8 cellular contexts compared by ENCODE assay signal in genomic region chr6:3355358-3356055, GRCh38.
DNase-seq lines count a peak whose midpoint lies in the region; FAIRE-seq and TF ChIP-seq lines count a peak whose summit lies in the region.

No MANE protein-coding gene starts in this region.

- no peaks in the 10 kb centered on the region for H3K9me3 Mint-ChIP-seq in Calu3 (ENCODE audit: low read depth, unreplicated experiment)
- H3K9me3 Mint-ChIP-seq in MCF 10A (ENCODE audit: unreplicated experiment) = no peaks in the 10 kb centered on the region

- FAIRE-seq in RCC 7860 (lab: Jason Lieb, UNC) = no peak

- CTCF ChIA-PET in Calu3 (lab: Charles Lee) (no interaction called here), MCF 10A (lab: Yijun Ruan, JAX) (no interaction called here)

- H3K9ac ChIP-seq in NT2/D1 (ENCODE audit: insufficient read length, low read depth) (peak overlapping the region; percentile 13), Karpas-422 (ENCODE audit: low read length) (no peak overlapping the region)

- no peak for TF ChIP-seq POLR2A in lower leg skin (IDR thresholded peaks at IDR 0.05)

- H3K9me3 ChIP-seq in NT2/D1 (ENCODE audit: insufficient read depth, low read length) (no peaks in the 10 kb centered on the region), Karpas-422 (ENCODE audit: low read length) (no peaks in the 10 kb centered on the region)

- H3K79me2 ChIP-seq in Karpas-422 (ENCODE audit: low read length) = no peaks in the 10 kb centered on the region

- DNase-seq in Calu3 (no peak), NT2/D1 (ENCODE audit: low read depth, low spot score) (no peak), MCF 10A (ENCODE audit: unreplicated experiment) (no peak), lower leg skin (ENCODE audit: low spot score in 2 of 2) (peak; percentile 58 to 92), substantia nigra (lab: John Stamatoyannopoulos, UW) (peak in 14 of 49 donors; percentile 19 to 56 (median 34)), RCC 7860 (ENCODE audit: low spot score) (no peak), Karpas-422 (no peak), kidney glomerular epithelial cell (lab: John Stamatoyannopoulos, UW) (no peak)

- H3K4me1 ChIP-seq in NT2/D1 (ENCODE audit: insufficient read depth, insufficient read length) (peaks cover 12% of the 10 kb centered on the region), Karpas-422 (ENCODE audit: low read length) (peaks cover 45% of the 10 kb centered on the region)

- H3K27me3 Mint-ChIP-seq in Calu3 (ENCODE audit: unreplicated experiment) (peaks cover 8% of the 10 kb centered on the region), MCF 10A (ENCODE audit: insufficient read depth, unreplicated experiment) (no peaks in the 10 kb centered on the region)

- no peak overlapping the region for H3K4me2 ChIP-seq in Karpas-422 (ENCODE audit: low read depth, low read length, poor library complexity, severe bottlenecking)

- no peak overlapping the region for H2AFZ ChIP-seq in Karpas-422 (ENCODE audit: low read length)

- 9 to 11% methylated on average over 20 of the region's 20 CpGs for WGBS in lower leg skin, 2 donors

- H3K4me1 Mint-ChIP-seq in Calu3 (ENCODE audit: low read depth, unreplicated experiment) (peaks cover 8% of the 10 kb centered on the region), MCF 10A (ENCODE audit: insufficient read depth, unreplicated experiment) (peaks cover 11% of the 10 kb centered on the region)

- TF ChIP-seq CTCF in Calu3 (IDR thresholded peaks at IDR 0.05; ENCODE audit: unreplicated experiment) = no peak
- no peak for TF ChIP-seq CTCF in MCF 10A (IDR thresholded peaks at IDR 0.05; ENCODE audit: unreplicated experiment)
- no peak for TF ChIP-seq CTCF in lower leg skin (IDR thresholded peaks at IDR 0.05)

- no TSS peak for BruUV-seq in Calu3 (replicated peaks; lab: Mats Ljungman, UMichigan)
- BruUV-seq in MCF 10A (replicated peaks; lab: Mats Ljungman, UMichigan) = no TSS peak

- H3K36me3 ChIP-seq in NT2/D1 (ENCODE audit: insufficient read depth, insufficient read length, low read length) (no peaks in the 10 kb centered on the region), Karpas-422 (ENCODE audit: insufficient read depth, low read length) (no peaks in the 10 kb centered on the region)

- no peaks in the 10 kb centered on the region for H4K20me1 ChIP-seq in Karpas-422 (ENCODE audit: insufficient read depth, low read depth, low read length)

- peak overlapping the region; percentile 65 for H3K4me3 Mint-ChIP-seq in Calu3 (ENCODE audit: low read depth, unreplicated experiment)
- peak overlapping the region; percentile 6 for H3K4me3 Mint-ChIP-seq in MCF 10A (ENCODE audit: unreplicated experiment)

- H3K9me2 ChIP-seq in Karpas-422 (replicated peaks; ENCODE audit: insufficient read depth, low read length) = no peaks in the 10 kb centered on the region

- intact Hi-C loops in Calu3 (cut with micrococcal nuclease; ENCODE audit: unreplicated experiment) = no loop called here
- intact Hi-C loops in MCF 10A (cut with micrococcal nuclease) = no loop called here
- intact Hi-C loops in lower leg skin (cut with DNase I; ENCODE audit: low total_unique reads) = no loop called here

- H3K4me3 ChIP-seq in NT2/D1 (ENCODE audit: insufficient read length, low read depth) = no peak overlapping the region
- H3K4me3 ChIP-seq in lower leg skin (ENCODE audit: low read depth, poor library complexity, severe bottlenecking) = no peak overlapping the region
- H3K4me3 ChIP-seq in Karpas-422 (ENCODE audit: low read length) = no peak overlapping the region

- POLR2A ChIA-PET in MCF 10A (lab: Yijun Ruan, JAX) = no interaction called here

- no peaks in the 10 kb centered on the region for H3K27me3 ChIP-seq in NT2/D1 (ENCODE audit: insufficient read depth, insufficient read length)
- H3K27me3 ChIP-seq in Karpas-422 (ENCODE audit: low read length) = no peaks in the 10 kb centered on the region

- H3K36me3 Mint-ChIP-seq in Calu3 (ENCODE audit: insufficient read depth, unreplicated experiment) = peaks cover 7% of the 10 kb centered on the region
- peaks cover 4% of the 10 kb centered on the region for H3K36me3 Mint-ChIP-seq in MCF 10A (ENCODE audit: insufficient read depth, unreplicated experiment)

- H3K27ac Mint-ChIP-seq in Calu3 (ENCODE audit: unreplicated experiment) = peak overlapping the region; percentile 72
- no peak overlapping the region for H3K27ac Mint-ChIP-seq in MCF 10A (ENCODE audit: low read depth, unreplicated experiment)

- H3K27ac ChIP-seq in substantia nigra (ENCODE audit: low read depth, low read length, poor library complexity, severe bottlenecking) (peak overlapping the region; percentile 98), Karpas-422 (ENCODE audit: low read length) (no peak overlapping the region)

Comparison
In these comparisons a context has a peak if more than half of its experiments do, and no peak if none do; other contexts are left out.
1. DNase-seq: peak in lower leg skin (2 of 2); none in Calu3 (single experiment), NT2/D1 (single experiment), MCF 10A (single experiment), RCC 7860 (single experiment), Karpas-422 (single experiment) and kidney glomerular epithelial cell (single experiment).